Comparison of ENCODE assay signal across 8 cellular contexts in the genomic region with DNA sequence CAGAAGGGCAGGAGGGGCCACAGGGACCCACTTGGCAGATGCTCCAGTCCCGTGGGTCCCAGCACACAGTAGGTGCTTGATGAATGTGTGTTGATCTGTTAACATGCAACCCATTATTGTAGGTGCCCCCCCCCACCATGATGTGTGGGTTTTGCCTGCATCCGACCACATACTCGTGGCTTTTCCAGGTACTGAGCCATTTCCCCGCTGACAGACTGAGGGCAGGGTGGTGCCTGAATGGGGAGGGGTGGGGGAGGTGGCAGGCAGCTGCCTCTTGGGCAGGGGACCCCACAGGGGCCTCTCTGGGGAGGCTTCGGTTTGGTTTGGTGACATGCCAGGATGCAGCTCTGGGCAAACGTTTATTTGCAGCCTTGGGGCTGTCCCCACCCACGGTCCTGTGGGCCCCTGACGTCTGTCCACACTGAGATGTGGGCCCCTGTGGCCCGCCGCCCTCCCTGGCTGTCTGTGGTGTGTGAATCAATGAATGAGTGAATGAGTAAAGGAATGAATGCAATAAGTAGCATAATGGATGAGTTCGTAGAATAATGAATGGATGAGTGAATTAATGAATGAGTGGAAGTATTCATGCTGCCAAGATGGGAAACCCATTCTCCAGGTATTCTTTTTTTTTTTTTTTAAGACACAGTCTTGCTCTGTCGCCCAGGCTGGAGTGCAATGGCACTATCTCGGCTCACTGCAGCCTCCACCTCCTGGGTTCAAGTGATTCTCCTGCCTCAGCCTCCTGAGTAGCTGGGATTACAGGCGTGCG. TPM values are rescaled to one million over a fixed set of nuclear protein-coding genes. Genes with fewer than 3 reads are reported as not detected.
DNase-seq lines count a peak whose midpoint lies in the region; ATAC-seq and TF ChIP-seq lines count a peak whose summit lies in the region.

No MANE protein-coding gene starts in this region.

- H3K27ac Mint-ChIP-seq in memory B cell: peak overlapping the region; percentile 91

- CTCF ChIA-PET in Panc1 (lab: Charles Lee): no interaction called here

- TF ChIP-seq CTCF in Panc1 (IDR thresholded peaks at IDR 0.05): no peak

- no peak for ATAC-seq in Panc1
- peak; percentile 56 for ATAC-seq in memory B cell (ENCODE audit: low read depth)
- ATAC-seq in HG03354 (IDR thresholded peaks at IDR 0.05; ENCODE audit: poor library complexity, severe bottlenecking, unreplicated experiment): no peak

- H3K36me3 ChIP-seq in Panc1 (ENCODE audit: control insufficient read depth, insufficient read depth, low read length): no peaks in the 10 kb centered on the region

- POLR2A ChIA-PET in Panc1 (lab: Charles Lee): no interaction called here

- DNase-seq in Panc1 (ENCODE audit: low read depth, low spot score): no peak
- peak; percentile 86 for DNase-seq in activated gamma-delta T cell treated with anti-CD3 and anti-CD28 coated beads, Interleukin-2, amount 50 U/mL, for 16 hours (ENCODE audit: low read depth)
- peak; percentile 62 to 70 for DNase-seq in memory B cell (ENCODE audit: low spot score in 2 of 2)
- peak; percentile 93 to 99 for DNase-seq in stimulated activated CD8-positive, alpha-beta memory T cell treated with anti-CD3 and anti-CD28 coated beads, Interleukin-7, amount 100 ng/mL, for 48 hours (ENCODE audit: extremely low read depth in 1 of 2, low read depth in 1 of 2)
- no peak for DNase-seq in NCI-H1092 (lab: John Stamatoyannopoulos, UW)
- no peak for DNase-seq in HuH-7 (ENCODE audit: low spot score)

- no peak overlapping the region for H3K4me3 ChIP-seq in Panc1 (ENCODE audit: low read depth in 2 of 2, low read length in 2 of 2)

- no peaks in the 10 kb centered on the region for H3K27me3 ChIP-seq in Panc1 (ENCODE audit: control insufficient read depth, insufficient read depth, low read length)

- H3K9me3 Mint-ChIP-seq in memory B cell: peaks cover 2% of the 10 kb centered on the region

- peaks cover 23% of the 10 kb centered on the region for H3K4me1 ChIP-seq in Panc1 (ENCODE audit: control insufficient read depth, insufficient read depth, low read length)

- peaks cover 46% of the 10 kb centered on the region for H3K4me1 Mint-ChIP-seq in memory B cell

- no TSS peak for BruUV-seq in Panc1 (replicated peaks; lab: Mats Ljungman, UMichigan)

- H3K4me3 Mint-ChIP-seq in memory B cell: peak overlapping the region; percentile 90

- intact Hi-C loops in Panc1 (cut with micrococcal nuclease; ENCODE audit: unreplicated experiment): no loop called here

- in situ Hi-C loops in Panc1 (cut with HindIII; ENCODE audit: low pct_unique_long_range_greater_than_20kb, low sequenced_read_pairs): no loop called here

- peaks cover 2% of the 10 kb centered on the region for H3K36me3 Mint-ChIP-seq in memory B cell

- peak; percentile 27 for TF ChIP-seq POLR2A in GM18526 (IDR thresholded peaks at IDR 0.05; ENCODE audit: extremely low read depth, insufficient read length)

- H3K9me3 ChIP-seq in Panc1 (ENCODE audit: control insufficient read depth, insufficient read depth, low read depth, low read length): no peaks in the 10 kb centered on the region

- no peaks in the 10 kb centered on the region for H3K27me3 Mint-ChIP-seq in memory B cell

- H3K27ac ChIP-seq in Panc1 (ENCODE audit: low read length): peak overlapping the region; percentile 90

RNA-seq across cellular contexts. Expression of a gene that starts 9.0 kb away (rescaled TPM):
- total RNA-seq in Panc1 (2021; ENCODE audit: unreplicated experiment): 130 TPM
- 179 TPM for polyA plus RNA-seq in Panc1 (2012; ENCODE audit: insufficient read length)

RNA-seq across cellular contexts. Expression of a gene that starts 16.2 kb away (rescaled TPM):
- 2.5 TPM for total RNA-seq in Panc1 (2021; ENCODE audit: unreplicated experiment)
- polyA plus RNA-seq in Panc1 (2012; ENCODE audit: insufficient read length): 2.2 TPM

RNA-seq across cellular contexts. Expression of a gene that starts 32.4 kb away (rescaled TPM):
- total RNA-seq in Panc1 (2021; ENCODE audit: unreplicated experiment): 209 TPM
- polyA plus RNA-seq in Panc1 (2012; ENCODE audit: insufficient read length): 226 TPM

RNA-seq across cellular contexts. Expression of a gene that starts 50.0 kb away (rescaled TPM):
- 36.3 TPM for total RNA-seq in Panc1 (2021; ENCODE audit: unreplicated experiment)
- 24.0 TPM for polyA plus RNA-seq in Panc1 (2012; ENCODE audit: insufficient read length)

Comparison
In these comparisons a context has a peak if more than half of its experiments do, and no peak if none do; other contexts are left out.
1. DNase-seq: peak in activated gamma-delta T cell treated with anti-CD3 and anti-CD28 coated beads, Interleukin-2, amount 50 U/mL, for 16 hours (single experiment), memory B cell (2 of 2) and stimulated activated CD8-positive, alpha-beta memory T cell treated with anti-CD3 and anti-CD28 coated beads, Interleukin-7, amount 100 ng/mL, for 48 hours (2 of 2); none in Panc1 (single experiment), NCI-H1092 (single experiment) and HuH-7 (single experiment).